Comparison of ENCODE assay signal across 8 cellular contexts in the genomic region with DNA sequence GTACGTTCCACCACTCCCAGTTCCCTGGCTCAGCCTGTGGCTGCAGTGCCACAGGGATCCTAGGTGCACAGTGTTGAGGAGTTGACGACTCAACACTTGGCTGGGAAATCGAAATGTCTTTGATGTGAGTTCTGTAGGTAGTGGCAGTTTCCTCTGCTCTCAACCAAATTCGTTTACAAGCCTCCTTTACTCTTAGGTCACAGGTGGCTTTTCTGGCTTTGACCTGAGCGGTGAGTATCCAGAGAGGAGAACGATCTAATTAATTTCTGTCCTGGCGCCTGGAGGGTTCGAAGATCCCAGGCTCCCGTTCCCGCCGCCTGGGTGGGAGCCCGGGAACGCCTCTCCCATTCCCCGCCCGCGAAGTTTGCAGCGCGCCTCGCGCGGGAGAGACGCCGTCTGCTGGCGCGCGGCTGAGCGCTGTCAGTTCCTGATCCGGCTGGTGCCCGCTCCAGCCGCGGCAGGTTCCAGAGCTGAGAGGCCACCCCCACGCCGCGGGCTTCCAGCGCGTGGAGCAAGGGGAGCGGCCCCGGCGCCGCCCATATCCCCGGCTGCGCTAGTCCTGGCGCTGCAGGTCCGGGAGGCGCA. TPM values are rescaled to one million over a fixed set of nuclear protein-coding genes. Genes with fewer than 3 reads are reported as not detected.
DNase-seq lines count a peak whose midpoint lies in the region; TF ChIP-seq lines count a peak whose summit lies in the region.

A gene with protein sequence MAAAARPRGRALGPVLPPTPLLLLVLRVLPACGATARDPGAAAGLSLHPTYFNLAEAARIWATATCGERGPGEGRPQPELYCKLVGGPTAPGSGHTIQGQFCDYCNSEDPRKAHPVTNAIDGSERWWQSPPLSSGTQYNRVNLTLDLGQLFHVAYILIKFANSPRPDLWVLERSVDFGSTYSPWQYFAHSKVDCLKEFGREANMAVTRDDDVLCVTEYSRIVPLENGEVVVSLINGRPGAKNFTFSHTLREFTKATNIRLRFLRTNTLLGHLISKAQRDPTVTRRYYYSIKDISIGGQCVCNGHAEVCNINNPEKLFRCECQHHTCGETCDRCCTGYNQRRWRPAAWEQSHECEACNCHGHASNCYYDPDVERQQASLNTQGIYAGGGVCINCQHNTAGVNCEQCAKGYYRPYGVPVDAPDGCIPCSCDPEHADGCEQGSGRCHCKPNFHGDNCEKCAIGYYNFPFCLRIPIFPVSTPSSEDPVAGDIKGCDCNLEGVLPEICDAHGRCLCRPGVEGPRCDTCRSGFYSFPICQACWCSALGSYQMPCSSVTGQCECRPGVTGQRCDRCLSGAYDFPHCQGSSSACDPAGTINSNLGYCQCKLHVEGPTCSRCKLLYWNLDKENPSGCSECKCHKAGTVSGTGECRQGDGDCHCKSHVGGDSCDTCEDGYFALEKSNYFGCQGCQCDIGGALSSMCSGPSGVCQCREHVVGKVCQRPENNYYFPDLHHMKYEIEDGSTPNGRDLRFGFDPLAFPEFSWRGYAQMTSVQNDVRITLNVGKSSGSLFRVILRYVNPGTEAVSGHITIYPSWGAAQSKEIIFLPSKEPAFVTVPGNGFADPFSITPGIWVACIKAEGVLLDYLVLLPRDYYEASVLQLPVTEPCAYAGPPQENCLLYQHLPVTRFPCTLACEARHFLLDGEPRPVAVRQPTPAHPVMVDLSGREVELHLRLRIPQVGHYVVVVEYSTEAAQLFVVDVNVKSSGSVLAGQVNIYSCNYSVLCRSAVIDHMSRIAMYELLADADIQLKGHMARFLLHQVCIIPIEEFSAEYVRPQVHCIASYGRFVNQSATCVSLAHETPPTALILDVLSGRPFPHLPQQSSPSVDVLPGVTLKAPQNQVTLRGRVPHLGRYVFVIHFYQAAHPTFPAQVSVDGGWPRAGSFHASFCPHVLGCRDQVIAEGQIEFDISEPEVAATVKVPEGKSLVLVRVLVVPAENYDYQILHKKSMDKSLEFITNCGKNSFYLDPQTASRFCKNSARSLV (N-terminal part only) (plus strand): TSS at position 423 of the 585 bp plus-strand sequence. CDS start 231 bp downstream, outside the sequence.

- under 1% methylated on average over 45 of the region's 45 CpGs for WGBS in thymus

- H3K36me3 Mint-ChIP-seq in activated CD4-positive, alpha-beta memory T cell treated with anti-CD3 and anti-CD28 coated beads, Interleukin-2, amount 10 ng/mL, durations not matched to agents 7 days and 5 days (ENCODE audit: low read depth) = no peaks in the 10 kb centered on the region

- H3K27me3 Mint-ChIP-seq in activated CD4-positive, alpha-beta memory T cell treated with anti-CD3 and anti-CD28 coated beads, Interleukin-2, amount 10 ng/mL, durations not matched to agents 7 days and 5 days = peaks cover 57% of the 10 kb centered on the region

- peak within 1 kb of the TSS; percentile 72 for H3K4me3 ChIP-seq in epithelial cell of proximal tubule (ENCODE audit: low read depth, low read length)
- peak within 1 kb of the TSS; percentile 55 for H3K4me3 ChIP-seq in thymus (ENCODE audit: low read length)

- no peaks in the 10 kb centered on the region for H3K36me3 ChIP-seq in thymus (ENCODE audit: control insufficient read depth, insufficient read depth)

- DNase-seq in NCI-H1417 (lab: John Stamatoyannopoulos, UW) (peak; percentile 5 to 89 (median 87)), NCI-H1417 treated with DMSO at 0.1 percent for 48 hours (lab: John Stamatoyannopoulos, UW) (no peak), NCI-H146 (lab: John Stamatoyannopoulos, UW) (peak; percentile 80), epithelial cell of proximal tubule (ENCODE audit: low read depth) (no peak), mucosa of gallbladder (ENCODE audit: low spot score) (peak; percentile 38), NCI-H1436 treated with DMSO at 0.1 percent for 48 hours (lab: John Stamatoyannopoulos, UW) (no peak)
- peak; percentile 30 for DNase-seq in activated CD4-positive, alpha-beta memory T cell treated with anti-CD3 and anti-CD28 coated beads, Interleukin-2, amount 10 ng/mL, durations not matched to agents 7 days and 5 days

- peaks cover 12% of the 10 kb centered on the region for H3K27me3 ChIP-seq in thymus (ENCODE audit: control insufficient read depth, insufficient read depth)

- peaks cover 8% of the 10 kb centered on the region for H3K4me1 ChIP-seq in thymus (ENCODE audit: control insufficient read depth, insufficient read depth, low read length)

- no peak for TF ChIP-seq CTCF in epithelial cell of proximal tubule (conservative IDR thresholded peaks at IDR 0.05; ENCODE audit: low read depth, low read length)

- H3K9me3 ChIP-seq in thymus (ENCODE audit: control insufficient read depth) = no peaks in the 10 kb centered on the region

- H3K27ac Mint-ChIP-seq in activated CD4-positive, alpha-beta memory T cell treated with anti-CD3 and anti-CD28 coated beads, Interleukin-2, amount 10 ng/mL, durations not matched to agents 7 days and 5 days = no peak within 1 kb of the TSS

- peak within 1 kb of the TSS; percentile 37 for H3K4me3 Mint-ChIP-seq in activated CD4-positive, alpha-beta memory T cell treated with anti-CD3 and anti-CD28 coated beads, Interleukin-2, amount 10 ng/mL, durations not matched to agents 7 days and 5 days

- H3K27ac ChIP-seq in thymus (ENCODE audit: low read depth) = no peak within 1 kb of the TSS

- POLR2A ChIA-PET in activated CD4-positive, alpha-beta memory T cell treated with anti-CD3 and anti-CD28 coated beads, Interleukin-2, amount 10 ng/mL, durations not matched to agents 7 days and 5 days (lab: Charles Lee) = interaction anchor here (1.4 kb wide), 1 partner anchor 19 kb away, joined by 3 read pairs; no protein-coding TSS in a partner anchor

- CTCF ChIA-PET in activated CD4-positive, alpha-beta memory T cell treated with anti-CD3 and anti-CD28 coated beads, Interleukin-2, amount 10 ng/mL, durations not matched to agents 7 days and 5 days (lab: Charles Lee) = no interaction called here

- peaks cover 9% of the 10 kb centered on the region for H3K4me1 Mint-ChIP-seq in activated CD4-positive, alpha-beta memory T cell treated with anti-CD3 and anti-CD28 coated beads, Interleukin-2, amount 10 ng/mL, durations not matched to agents 7 days and 5 days

- no peaks in the 10 kb centered on the region for H3K9me3 Mint-ChIP-seq in activated CD4-positive, alpha-beta memory T cell treated with anti-CD3 and anti-CD28 coated beads, Interleukin-2, amount 10 ng/mL, durations not matched to agents 7 days and 5 days

RNA-seq across cellular contexts. Expression of the gene that starts here (rescaled TPM):
- under 1 TPM; 0.05 to 0.18 TPM for total RNA-seq in activated CD4-positive, alpha-beta memory T cell treated with anti-CD3 and anti-CD28 coated beads, Interleukin-2, amount 10 ng/mL, durations not matched to agents 7 days and 5 days
- total RNA-seq in epithelial cell of proximal tubule (45.2 and 69.8 TPM in 2 replicates), mucosa of gallbladder (25.5 TPM)
- polyA plus RNA-seq in thymus = 50.1 TPM

Comparison
In these comparisons a context has a peak if more than half of its experiments do, and no peak if none do; other contexts are left out.
1. RNA of the gene that starts here (total RNA-seq): 45.2 to 69.8 TPM in epithelial cell of proximal tubule and 25.5 TPM in mucosa of gallbladder (single experiment); 0.05 to 0.18 TPM in activated CD4-positive, alpha-beta memory T cell treated with anti-CD3 and anti-CD28 coated beads, Interleukin-2, amount 10 ng/mL, durations not matched to agents 7 days and 5 days; every median in the first group is over 10 times any median in the second.
2. DNase-seq: peak in NCI-H1417 (3 of 3), NCI-H146 (single experiment) and mucosa of gallbladder (single experiment); none in NCI-H1417 treated with DMSO at 0.1 percent for 48 hours (single experiment), epithelial cell of proximal tubule (single experiment) and NCI-H1436 treated with DMSO at 0.1 percent for 48 hours (single experiment).
3. Peak in DNase-seq in activated CD4-positive, alpha-beta memory T cell treated with anti-CD3 and anti-CD28 coated beads, Interleukin-2, amount 10 ng/mL, durations not matched to agents 7 days and 5 days; RNA of the gene not detected or under 1 TPM.